Comparison of ENCODE assay signal across 21 cellular contexts in the genomic region with DNA sequence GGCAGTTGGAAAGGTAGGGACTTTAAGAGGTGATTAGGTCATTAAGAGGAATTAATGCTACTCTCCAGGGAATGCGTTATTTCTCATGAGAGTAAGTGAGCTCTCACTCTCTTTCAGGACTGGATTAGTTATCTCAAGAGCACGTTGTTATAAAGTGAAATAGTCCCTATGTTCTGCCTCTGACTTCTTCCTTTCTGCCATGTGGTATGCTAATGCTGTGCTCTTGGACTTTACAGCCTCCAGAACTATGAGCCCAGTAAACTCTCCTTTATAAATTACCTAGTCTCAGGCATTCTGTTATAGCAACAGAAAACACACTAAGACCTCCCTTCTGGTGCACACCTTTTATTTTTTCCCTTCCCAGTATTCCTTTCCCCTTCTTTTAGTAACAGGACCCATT.
DNase-seq lines count a peak whose midpoint lies in the region; ATAC-seq, FAIRE-seq and TF ChIP-seq lines count a peak whose summit lies in the region.
"Had no signal": no experiment of that assay in that cellular context is flagged by ENCODE, and none has a peak within 500 bp of the region (broad histone marks: within the 10 kb centered on the region; RNA-seq: fewer than 3 reads in every experiment).

No MANE protein-coding gene starts in this region.

- H4K20me1 ChIP-seq in HepG2 (ENCODE audit: insufficient read depth, low read length) (no peaks in the 10 kb centered on the region), GM12878 (ENCODE audit: control insufficient read depth, insufficient read depth) (no peaks in the 10 kb centered on the region)
- H4K20me1 ChIP-seq: BLaER1 treated with 17β-estradiol and CSF1 and Interleukin-3, amounts not matched to agents 10 nM and 100 nM had no signal

- in situ Hi-C loops in HepG2 (cut with HindIII; ENCODE audit: extremely low pct_ligation_motif_present, low pct_unique_long_range_greater_than_20kb) (no loop called here), GM12878 (cut with MboI) (no loop called here)

- no peak for TF ChIP-seq POLR2A in HepG2 (IDR thresholded peaks at IDR 0.05; ENCODE audit: insufficient read depth in 1 of 2, low read depth in 2 of 2, low read length in 2 of 2)
- no peak for TF ChIP-seq POLR2A in right lobe of liver (IDR thresholded peaks at IDR 0.05)
- TF ChIP-seq POLR2A in GM12878 (IDR thresholded peaks at IDR 0.05; ENCODE audit: low read depth, low read length): no peak

- H3K27ac ChIP-seq in HepG2 (ENCODE audit: extremely low read length, insufficient read depth, low read length) (no peak overlapping the region), right lobe of liver (no peak overlapping the region), GM12878 (ENCODE audit: control insufficient read depth, insufficient read depth) (no peak overlapping the region)
- H3K27ac ChIP-seq: 22Rv1; A549; BLaER1 treated with 17β-estradiol and CSF1 and Interleukin-3, amounts not matched to agents 10 nM and 100 nM; C4-2B had no signal

- TF ChIP-seq EP300 in HepG2 (IDR thresholded peaks at IDR 0.05; ENCODE audit: low read depth in 2 of 2, low read length in 2 of 2): no peak
- no peak for TF ChIP-seq EP300 in HepG2 (CRISPR knock-in tag; IDR thresholded peaks at IDR 0.05; ENCODE audit: borderline replicate concordance)
- TF ChIP-seq EP300 in GM12878 (IDR thresholded peaks at IDR 0.05; ENCODE audit: borderline replicate concordance in 1 of 2, control insufficient read depth in 1 of 2, low read depth in 2 of 2, low read length in 2 of 2): no peak

- H3K9ac ChIP-seq in HepG2 (ENCODE audit: insufficient read depth, low read depth, low read length) (no peak overlapping the region), GM12878 (ENCODE audit: control insufficient read depth, insufficient read depth, low read length) (no peak overlapping the region)
- H3K9ac ChIP-seq: BLaER1 treated with 17β-estradiol and CSF1 and Interleukin-3, amounts not matched to agents 10 nM and 100 nM had no signal

- BruUV-seq in HepG2 (replicated peaks; lab: Mats Ljungman, UMichigan) (no TSS peak), GM12878 (replicated peaks; lab: Mats Ljungman, UMichigan) (no TSS peak)

- SMC1A ChIA-PET in GM12878 (lab: Charles Lee; ENCODE audit: uncharacterized antibody, unreplicated experiment): no interaction called here

- no peaks in the 10 kb centered on the region for H3K4me1 ChIP-seq in HepG2 (ENCODE audit: insufficient read depth, low read length)
- no peaks in the 10 kb centered on the region for H3K4me1 ChIP-seq in right lobe of liver
- peaks cover 7% of the 10 kb centered on the region for H3K4me1 ChIP-seq in GM12878 (ENCODE audit: control insufficient read depth, insufficient read depth, low read length)
- H3K4me1 ChIP-seq: A549; BLaER1 treated with 17β-estradiol and CSF1 and Interleukin-3, amounts not matched to agents 10 nM and 100 nM; Caco-2 had no signal

- RAD21 ChIA-PET in GM12878 (lab: Charles Lee; ENCODE audit: unreplicated experiment): no interaction called here

- H3K27me3 ChIP-seq in HepG2 (ENCODE audit: control insufficient read depth in 1 of 2, insufficient read depth in 2 of 2, low read length in 2 of 2) (no peaks in the 10 kb centered on the region; a peak in 1 of 5 replicates), right lobe of liver (no peaks in the 10 kb centered on the region), GM12878 (replicated peaks in 1 of 2; ENCODE audit: control insufficient read depth in 2 of 2, insufficient read depth in 2 of 2, low read length in 1 of 2) (no peaks in the 10 kb centered on the region)
- H3K27me3 ChIP-seq: BLaER1 treated with 17β-estradiol and CSF1 and Interleukin-3, amounts not matched to agents 10 nM and 100 nM had no signal

- intact Hi-C loops in HepG2 (cut with micrococcal nuclease; ENCODE audit: unreplicated experiment): no loop called here
- intact Hi-C loops in right lobe of liver (cut with DNase I): no loop called here
- intact Hi-C loops in GM12878 (cut with micrococcal nuclease; ENCODE audit: unreplicated experiment): no loop called here

- DNase-seq in HepG2 (ENCODE audit: low spot score) (no peak), right lobe of liver (no peak), GM12878 (ENCODE audit: low read depth, low spot score) (no peak), GM19238 (ENCODE audit: insufficient read length, low spot score) (no peak), NCI-H146 treated with DMSO at 0.1 percent for 48 hours (lab: John Stamatoyannopoulos, UW; ENCODE audit: unreplicated experiment) (no peak)
- DNase-seq: AML-193; Caco-2; Calu3; CD4-positive, alpha-beta T cell; CD8-positive, alpha-beta T cell; DMS79 treated with DMSO at 0.1 percent for 48 hours; GF-D8 had no signal

- H3K9me3 ChIP-seq in HepG2 (ENCODE audit: low read length) (no peaks in the 10 kb centered on the region), right lobe of liver (no peaks in the 10 kb centered on the region), GM12878 (replicated peaks; ENCODE audit: control insufficient read depth, insufficient read depth, low read length) (no peaks in the 10 kb centered on the region; the same call in 2 of the 3 replicates)
- H3K9me3 ChIP-seq: A549, Caco-2 had no signal

- no peak for FAIRE-seq in HepG2 (lab: Jason Lieb, UNC)
- FAIRE-seq in GM12878 (lab: Jason Lieb, UNC): no peak
- FAIRE-seq: A549, D721Med, G401.6, GM12892, GM18507, GM19239 had no signal

- H3K36me3 ChIP-seq in HepG2 (replicated peaks in 1 of 2; ENCODE audit: control insufficient read depth in 1 of 2, insufficient read depth in 2 of 2, low read length in 2 of 2) (no peaks in the 10 kb centered on the region), right lobe of liver (no peaks in the 10 kb centered on the region), GM12878 (ENCODE audit: control insufficient read depth in 2 of 2, insufficient read depth in 2 of 2, low read length in 1 of 2) (no peaks in the 10 kb centered on the region)
- H3K36me3 ChIP-seq: BLaER1 treated with 17β-estradiol and CSF1 and Interleukin-3, amounts not matched to agents 10 nM and 100 nM had no signal

- 32% methylated on average over 2 of the region's 2 CpGs for WGBS in HepG2 (ENCODE audit: low lambda C conversion rate)
- 50% methylated on average over 1 of the region's 2 CpGs for WGBS in right lobe of liver (ENCODE audit: insufficient coverage, low coverage, low lambda C conversion rate, missing lambda C conversion rate)
- WGBS in GM12878 (ENCODE audit: insufficient coverage, insufficient replicate concordance, low lambda C conversion rate, missing lambda C conversion rate): 0% methylated on average over 2 of the region's 2 CpGs

- H3K79me2 ChIP-seq in HepG2 (ENCODE audit: insufficient read depth, low read length) (no peaks in the 10 kb centered on the region), GM12878 (ENCODE audit: control insufficient read depth, insufficient read depth, low read length) (no peaks in the 10 kb centered on the region)

- POLR2A ChIA-PET in HepG2 (lab: Yijun Ruan, JAX): no interaction called here
- POLR2A ChIA-PET in GM12878 (lab: Charles Lee): interaction anchor here (1.0 kb wide), 1 partner anchor 42 kb away, joined by 3 read pairs; no protein-coding TSS in a partner anchor

- H2AFZ ChIP-seq in HepG2 (ENCODE audit: low read length) (no peak overlapping the region), GM12878 (ENCODE audit: control insufficient read depth, low read depth, low read length) (no peak overlapping the region)

- no peak for ATAC-seq in HepG2
- no peak for ATAC-seq in right lobe of liver
- ATAC-seq in GM12878: no peak
- ATAC-seq: A549; CD8-positive, alpha-beta T cell had no signal

- no peak for TF ChIP-seq CTCF in HepG2 (CRISPR knock-in tag; IDR thresholded peaks at IDR 0.05)
- no peak for TF ChIP-seq CTCF in right lobe of liver (IDR thresholded peaks at IDR 0.05)
- TF ChIP-seq CTCF in GM12878 (IDR thresholded peaks at IDR 0.05 in 2 of 3, conservative IDR thresholded peaks at IDR 0.05 in 1 of 3; ENCODE audit: control insufficient read depth in 2 of 3, extremely low read depth in 1 of 3, insufficient read depth in 1 of 3, low read depth in 3 of 3, low read length in 3 of 3): no peak

- H3K4me3 ChIP-seq in HepG2 (replicated peaks in 1 of 3; ENCODE audit: insufficient read depth in 1 of 3, low read depth in 2 of 3, low read length in 3 of 3): no peak overlapping the region
- no peak overlapping the region for H3K4me3 ChIP-seq in right lobe of liver
- H3K4me3 ChIP-seq in GM12878: no peak overlapping the region
- H3K4me3 ChIP-seq: A549; BLaER1 treated with 17β-estradiol and CSF1 and Interleukin-3, amounts not matched to agents 10 nM and 100 nM had no signal

- H3K4me2 ChIP-seq in HepG2 (ENCODE audit: low read depth, low read length) (no peak overlapping the region), GM12878 (ENCODE audit: control insufficient read depth, insufficient read depth) (no peak overlapping the region)
- H3K4me2 ChIP-seq: A549; BLaER1 treated with 17β-estradiol and CSF1 and Interleukin-3, amounts not matched to agents 10 nM and 100 nM had no signal

- TF ChIP-seq RAD21 in HepG2 (CRISPR knock-in tag; IDR thresholded peaks at IDR 0.05) (no peak), GM12878 (IDR thresholded peaks at IDR 0.05; ENCODE audit: insufficient read depth, low read depth, low read length) (no peak)

- CTCF ChIA-PET in HepG2 (lab: Yijun Ruan, JAX; ENCODE audit: low intra/inter-chr PET ratio, low total read pairs): no interaction called here
- CTCF ChIA-PET in GM12878 (lab: Yijun Ruan, JAX): interaction anchor here (0.6 kb wide), 1 partner anchor 52 kb away, joined by 3 read pairs; no protein-coding TSS in a partner anchor

TF ChIP-seq in HepG2, 621 proteins besides CTCF, POLR2A, EP300 and RAD21:
- TF ChIP-seq BHLHE40 (IDR thresholded peaks at IDR 0.05; ENCODE audit: low read length) (no peak), ZNF564 (CRISPR knock-in tag; IDR thresholded peaks at IDR 0.05) (peak; percentile 90; the same call in 1 of the 2 replicates)

TF ChIP-seq in GM12878, 131 proteins besides CTCF, POLR2A, EP300 and RAD21:
- TF ChIP-seq ELK1 (IDR thresholded peaks at IDR 0.05; ENCODE audit: low read depth, low read length): no peak
- peak; percentile 43 for TF ChIP-seq MEF2B (IDR thresholded peaks at IDR 0.05; ENCODE audit: partially characterized antibody, poor library complexity, severe bottlenecking)
